In the genomic region with DNA sequence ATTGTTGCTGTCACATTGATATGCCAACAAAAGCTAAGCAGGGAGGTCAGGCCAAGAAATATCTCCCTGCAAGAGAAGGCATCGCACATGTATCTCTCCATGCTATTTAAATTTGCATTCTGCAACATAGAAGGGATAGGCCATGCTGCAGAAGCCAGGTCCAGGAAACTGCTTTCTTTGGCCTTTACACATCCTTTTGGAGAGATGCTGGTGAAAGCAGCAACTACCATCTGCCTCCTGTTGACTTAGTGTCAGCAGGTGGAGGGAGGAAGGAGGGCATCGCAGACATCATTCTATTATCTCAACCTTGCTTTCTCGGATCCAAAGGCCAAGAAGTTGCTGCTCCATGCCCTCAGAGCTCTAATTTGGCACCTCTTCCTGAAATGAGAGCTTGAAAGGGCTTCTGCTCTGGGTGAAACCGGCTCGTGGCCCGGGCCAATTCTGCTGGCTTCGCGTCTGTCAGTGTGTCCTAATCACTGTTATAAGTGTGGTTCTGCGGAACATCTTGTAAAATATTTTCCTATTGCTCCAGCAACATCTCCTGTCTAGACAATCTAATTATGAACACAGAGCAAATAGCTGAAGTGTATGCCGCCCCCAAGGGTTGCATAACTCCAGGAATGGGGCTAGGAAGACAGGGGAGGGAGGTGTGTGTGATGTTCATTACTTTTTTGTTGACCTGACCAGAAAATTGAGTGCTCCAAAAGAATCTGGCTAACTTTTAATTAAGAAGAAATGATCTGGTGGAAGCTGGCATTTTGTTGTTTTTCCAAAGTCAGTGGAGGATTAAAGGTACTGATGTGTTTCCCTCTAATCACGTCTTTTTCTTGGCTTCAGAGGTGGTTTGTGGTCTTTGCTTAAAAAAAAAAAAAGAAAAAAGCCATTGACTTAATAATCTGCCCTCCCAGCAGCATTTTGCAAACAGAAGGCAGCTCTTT, we compare ENCODE assay signal across 18 cellular contexts.
A peak's percentile ranks its signal among the peaks of the same experiment; 100 is the strongest.
DNase-seq lines count a peak whose midpoint lies in the region; ATAC-seq and TF ChIP-seq lines count a peak whose summit lies in the region.
"Had no signal": no experiment of that assay in that cellular context is flagged by ENCODE, and none has a peak within 500 bp of the region (broad histone marks: within the 10 kb centered on the region; RNA-seq: fewer than 3 reads in every experiment).

No MANE protein-coding gene starts in this region.

- no peaks in the 10 kb centered on the region for H3K36me3 Mint-ChIP-seq in activated T-helper 17 cell treated with anti-CD3 and anti-CD28 coated beads, Interleukin-2, amount 50 U/mL, for 72 hours (ENCODE audit: low read depth)
- H3K36me3 Mint-ChIP-seq: stimulated activated naive B cell treated with anti-CD40 and anti-IgM and Interleukin-4, amounts not matched to agents 10 μg/mL and 1 μg/mL and 100 μg/mL, for 72 hours; WTC11 had no signal

- TF ChIP-seq CTCF in heart right ventricle (IDR thresholded peaks at IDR 0.05): no peak
- TF ChIP-seq CTCF in retinal pigment epithelial cell (conservative IDR thresholded peaks at IDR 0.05; ENCODE audit: low read depth, low read length): no peak
- TF ChIP-seq CTCF in stomach (IDR thresholded peaks at IDR 0.05): no peak

- H3K4me1 ChIP-seq in heart right ventricle (peaks cover 0 to 14% (median 0%) of the 10 kb centered on the region in 9 donors), stomach (no peaks in the 10 kb centered on the region)
- H3K4me1 ChIP-seq: spleen had no signal

- no peaks in the 10 kb centered on the region for H3K9me3 Mint-ChIP-seq in activated T-helper 17 cell treated with anti-CD3 and anti-CD28 coated beads, Interleukin-2, amount 50 U/mL, for 72 hours
- H3K9me3 Mint-ChIP-seq: activated T-helper 2 cell treated with anti-CD3 and anti-CD28 coated beads, Interferon-gamma antibody, Interleukin-2, Interleukin-4, amounts not matched to agents 10 μg/mL and 5 μg/mL and 100 μg/mL, durations not matched to agents 14 hours and 24 hours and 36 hours; WTC11 had no signal

- H3K4me3 ChIP-seq in heart right ventricle (no peak overlapping the region), retinal pigment epithelial cell (ENCODE audit: low read length) (no peak overlapping the region), stomach (no peak overlapping the region)
- H3K4me3 ChIP-seq: spleen had no signal

- no peak for TF ChIP-seq EP300 in stomach (IDR thresholded peaks at IDR 0.05)

- no peaks in the 10 kb centered on the region for H3K4me1 Mint-ChIP-seq in activated T-helper 17 cell treated with anti-CD3 and anti-CD28 coated beads, Interleukin-2, amount 50 U/mL, for 72 hours
- H3K4me1 Mint-ChIP-seq: stimulated activated naive B cell treated with anti-CD40 and anti-IgM and Interleukin-4, amounts not matched to agents 10 μg/mL and 1 μg/mL and 100 μg/mL, for 72 hours; WTC11 had no signal

- H3K27ac ChIP-seq in heart right ventricle: peak overlapping the region in 7 of 10 donors; percentile 1 to 69 (median 37)
- no peak overlapping the region for H3K27ac ChIP-seq in stomach
- H3K27ac ChIP-seq: spleen had no signal

- no peaks in the 10 kb centered on the region for H3K36me3 ChIP-seq in heart right ventricle
- no peaks in the 10 kb centered on the region for H3K36me3 ChIP-seq in stomach
- H3K36me3 ChIP-seq: spleen had no signal

- H3K27me3 Mint-ChIP-seq in activated T-helper 17 cell treated with anti-CD3 and anti-CD28 coated beads, Interleukin-2, amount 50 U/mL, for 72 hours: no peaks in the 10 kb centered on the region

- no peak overlapping the region for H3K4me3 Mint-ChIP-seq in activated T-helper 17 cell treated with anti-CD3 and anti-CD28 coated beads, Interleukin-2, amount 50 U/mL, for 72 hours
- H3K4me3 Mint-ChIP-seq: stimulated activated naive B cell treated with anti-CD40 and anti-IgM and Interleukin-4, amounts not matched to agents 10 μg/mL and 1 μg/mL and 100 μg/mL, for 72 hours; WTC11 had no signal

- peak; percentile 33 to 96 (median 90) for ATAC-seq in heart right ventricle
- ATAC-seq in activated T-helper 17 cell treated with anti-CD3 and anti-CD28 coated beads, Interleukin-2, amount 50 U/mL, for 72 hours (replicated peaks): no peak
- ATAC-seq: stimulated activated naive B cell treated with anti-CD40 and anti-IgM and Interleukin-4, amounts not matched to agents 10 μg/mL and 1 μg/mL and 100 μg/mL, for 72 hours; WTC11 had no signal

- no peak overlapping the region for H3K27ac Mint-ChIP-seq in activated T-helper 17 cell treated with anti-CD3 and anti-CD28 coated beads, Interleukin-2, amount 50 U/mL, for 72 hours
- H3K27ac Mint-ChIP-seq: activated T-helper 2 cell treated with anti-CD3 and anti-CD28 coated beads, Interferon-gamma antibody, Interleukin-2, Interleukin-4, amounts not matched to agents 10 μg/mL and 5 μg/mL and 100 μg/mL, durations not matched to agents 14 hours and 24 hours and 36 hours; stimulated activated naive B cell treated with anti-CD40 and anti-IgM and Interleukin-4, amounts not matched to agents 10 μg/mL and 1 μg/mL and 100 μg/mL, for 72 hours; WTC11 had no signal

- intact Hi-C loops in heart right ventricle (cut with DNase I): no loop called here
- intact Hi-C loops in stomach (cut with DNase I; ENCODE audit: low total_unique reads): no loop called here

- in situ Hi-C loops in Caki2 (cut with HindIII; ENCODE audit: low pct_unique_long_range_greater_than_20kb, low sequenced_read_pairs): no loop called here

- TF ChIP-seq POLR2A in stomach (IDR thresholded peaks at IDR 0.05): no peak

- 50 to 61% methylated on average over 11 of the region's 11 CpGs for WGBS in heart right ventricle, 2 donors
- WGBS in stomach, 5 donors: 73 to 87% (median 83%) methylated on average over 11 of the region's 11 CpGs

- no peaks in the 10 kb centered on the region for H3K27me3 ChIP-seq in heart right ventricle
- no peaks in the 10 kb centered on the region for H3K27me3 ChIP-seq in stomach
- H3K27me3 ChIP-seq: spleen had no signal

- DNase-seq in Caki2 (ENCODE audit: low read depth) (peak; percentile 22), NCI-H510A (lab: John Stamatoyannopoulos, UW) (peak; percentile 29), heart right ventricle (peak; percentile 45 to 59), retinal pigment epithelial cell (ENCODE audit: low read depth) (peak; percentile 76), OCI-M1 (lab: John Stamatoyannopoulos, UW) (no peak), stomach (no peak)
- no peak for DNase-seq in activated CD4-positive, alpha-beta T cell treated with anti-CD3 and anti-CD28 coated beads for 1 hour
- DNase-seq: activated CD8-positive, alpha-beta memory T cell treated with anti-CD3 and anti-CD28 coated beads for 24 hours; AML-193; amniotic stem cell; DMS79; NCI-H1436; NCI-H524 treated with DMSO at 0.1 percent for 48 hours; spleen; stimulated activated naive B cell treated with anti-CD40 and anti-IgM and Interleukin-4, amounts not matched to agents 10 μg/mL and 1 μg/mL and 100 μg/mL, for 72 hours had no signal

- H3K9me3 ChIP-seq in heart right ventricle (no peaks in the 10 kb centered on the region), stomach (no peaks in the 10 kb centered on the region)
- H3K9me3 ChIP-seq: spleen had no signal

Comparison
In these comparisons a context has a peak if more than half of its experiments do, and no peak if none do; other contexts are left out.
1. DNase-seq: peak in Caki2 (single experiment), NCI-H510A (single experiment), heart right ventricle (2 of 2) and retinal pigment epithelial cell (single experiment); none in OCI-M1 (single experiment), activated CD4-positive, alpha-beta T cell treated with anti-CD3 and anti-CD28 coated beads for 1 hour (single experiment) and stomach (single experiment).
2. H3K27ac ChIP-seq: peak in heart right ventricle (7 of 10); none in stomach (0 of 5).